13 cellular contexts compared by ENCODE assay signal in genomic region chr18:28078298-28078697, GRCh38.
"Had no signal": no experiment of that assay in that cellular context is flagged by ENCODE, and none has a peak within 500 bp of the region (broad histone marks: within the 10 kb centered on the region; RNA-seq: fewer than 3 reads in every experiment).

No MANE protein-coding gene starts in this region.

- H3K9me3 Mint-ChIP-seq: activated CD8-positive, alpha-beta T cell treated with anti-CD3 and anti-CD28 coated beads for 36 hours; T-helper 1 cell treated with Interleukin-12 subunit alpha and Interleukin-12 subunit beta and Interleukin-4 antibody, amounts not matched to agents 30 μg/mL and 1 μg/mL, for 36 hours had no signal

- FAIRE-seq: endometrium had no signal

- ATAC-seq: activated CD8-positive, alpha-beta T cell treated with anti-CD3 and anti-CD28 coated beads for 36 hours; esophagus mucosa; left lung had no signal

- H3K9me3 ChIP-seq: left lung had no signal

- H3K4me3 ChIP-seq: left lung had no signal

- DNase-seq: activated CD4-positive, alpha-beta T cell treated with anti-CD3 and anti-CD28 coated beads for 4 hours; activated CD8-positive, alpha-beta memory T cell treated with anti-CD3 and anti-CD28 coated beads, Interleukin-2, amount 50 U/mL, for 48 hours; activated CD8-positive, alpha-beta T cell treated with anti-CD3 and anti-CD28 coated beads for 36 hours; activated naive CD4-positive, alpha-beta T cell treated with anti-CD3 and anti-CD28 coated beads for 36 hours; dermis blood vessel endothelial cell; left lung; mesenchymal stem cell; posterior cingulate gyrus; stimulated activated naive CD4-positive, alpha-beta T cell; substantia nigra had no signal

- H3K4me1 ChIP-seq: left lung had no signal

- H3K27me3 ChIP-seq: left lung had no signal

- H3K36me3 ChIP-seq: left lung had no signal

- H3K4me3 Mint-ChIP-seq: activated CD8-positive, alpha-beta T cell treated with anti-CD3 and anti-CD28 coated beads for 36 hours; activated naive CD4-positive, alpha-beta T cell treated with anti-CD3 and anti-CD28 coated beads for 36 hours; T-helper 1 cell treated with Interleukin-12 subunit alpha and Interleukin-12 subunit beta and Interleukin-4 antibody, amounts not matched to agents 30 μg/mL and 1 μg/mL, for 36 hours had no signal

- H3K27ac Mint-ChIP-seq: activated CD8-positive, alpha-beta T cell treated with anti-CD3 and anti-CD28 coated beads for 36 hours; activated naive CD4-positive, alpha-beta T cell treated with anti-CD3 and anti-CD28 coated beads for 36 hours; T-helper 1 cell treated with Interleukin-12 subunit alpha and Interleukin-12 subunit beta and Interleukin-4 antibody, amounts not matched to agents 30 μg/mL and 1 μg/mL, for 36 hours had no signal

- H3K27me3 Mint-ChIP-seq: activated CD8-positive, alpha-beta T cell treated with anti-CD3 and anti-CD28 coated beads for 36 hours had no signal

- H3K27ac ChIP-seq: left lung had no signal
